ENCODE assay signal across 1 cellular context in genomic region chr3:23880703-23881339, GRCh38.
TF ChIP-seq lines count a peak whose summit lies in the region.

No MANE protein-coding gene starts in this region.

TF ChIP-seq in IMR-90, 13 proteins besides CTCF, POLR2A, EP300 and RAD21:
- TF ChIP-seq MAFK (IDR thresholded peaks at IDR 0.05; ENCODE audit: low read depth, low read length), result no peak
- TF ChIP-seq, protein P1, sequence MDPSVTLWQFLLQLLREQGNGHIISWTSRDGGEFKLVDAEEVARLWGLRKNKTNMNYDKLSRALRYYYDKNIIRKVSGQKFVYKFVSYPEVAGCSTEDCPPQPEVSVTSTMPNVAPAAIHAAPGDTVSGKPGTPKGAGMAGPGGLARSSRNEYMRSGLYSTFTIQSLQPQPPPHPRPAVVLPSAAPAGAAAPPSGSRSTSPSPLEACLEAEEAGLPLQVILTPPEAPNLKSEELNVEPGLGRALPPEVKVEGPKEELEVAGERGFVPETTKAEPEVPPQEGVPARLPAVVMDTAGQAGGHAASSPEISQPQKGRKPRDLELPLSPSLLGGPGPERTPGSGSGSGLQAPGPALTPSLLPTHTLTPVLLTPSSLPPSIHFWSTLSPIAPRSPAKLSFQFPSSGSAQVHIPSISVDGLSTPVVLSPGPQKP (IDR thresholded peaks at IDR 0.05; ENCODE audit: borderline replicate concordance, low read depth, low read length), result no peak
- TF ChIP-seq, protein P2, sequence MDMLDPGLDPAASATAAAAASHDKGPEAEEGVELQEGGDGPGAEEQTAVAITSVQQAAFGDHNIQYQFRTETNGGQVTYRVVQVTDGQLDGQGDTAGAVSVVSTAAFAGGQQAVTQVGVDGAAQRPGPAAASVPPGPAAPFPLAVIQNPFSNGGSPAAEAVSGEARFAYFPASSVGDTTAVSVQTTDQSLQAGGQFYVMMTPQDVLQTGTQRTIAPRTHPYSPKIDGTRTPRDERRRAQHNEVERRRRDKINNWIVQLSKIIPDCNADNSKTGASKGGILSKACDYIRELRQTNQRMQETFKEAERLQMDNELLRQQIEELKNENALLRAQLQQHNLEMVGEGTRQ (IDR thresholded peaks at IDR 0.05; ENCODE audit: low read depth, low read length), result no peak
- no peak for TF ChIP-seq SMC3 (IDR thresholded peaks at IDR 0.05; ENCODE audit: low read depth, low read length)
- no peak for TF ChIP-seq CEBPB (IDR thresholded peaks at IDR 0.05; ENCODE audit: low read depth, low read length)
- TF ChIP-seq BHLHE40 (IDR thresholded peaks at IDR 0.05; ENCODE audit: low read depth, low read length), result no peak
- no peak for TF ChIP-seq RCOR1 (IDR thresholded peaks at IDR 0.05; ENCODE audit: insufficient replicate concordance, low read length)
- no peak for TF ChIP-seq MXI1 (IDR thresholded peaks at IDR 0.05; ENCODE audit: borderline replicate concordance, low read depth, low read length)
- TF ChIP-seq FOS (IDR thresholded peaks at IDR 0.05; ENCODE audit: low read depth, low read length), result no peak
- TF ChIP-seq CHD1 (IDR thresholded peaks at IDR 0.05; ENCODE audit: low read depth, low read length), result no peak
- no peak for TF ChIP-seq RFX5 (IDR thresholded peaks at IDR 0.05; ENCODE audit: low read depth, low read length)
- no peak for TF ChIP-seq MAZ (IDR thresholded peaks at IDR 0.05; ENCODE audit: borderline replicate concordance, low read depth, low read length)
- TF ChIP-seq NFE2L2 (IDR thresholded peaks at IDR 0.05; ENCODE audit: low read depth, low read length), result no peak
